Comparison of ENCODE assay signal across 17 cellular contexts in genomic region chr2:178105566-178105965, GRCh38. TPM values are rescaled to one million over a fixed set of nuclear protein-coding genes. Genes with fewer than 3 reads are reported as not detected.
"Had no signal": no experiment of that assay in that cellular context is flagged by ENCODE, and none has a peak within 500 bp of the region (broad histone marks: within the 10 kb centered on the region; RNA-seq: fewer than 3 reads in every experiment).

No MANE protein-coding gene starts in this region.

- H3K4me1 Mint-ChIP-seq: stimulated activated effector memory CD8-positive, alpha-beta T cell treated with anti-CD3 and anti-CD28 coated beads, Interleukin-12 subunit alpha, Interleukin-12 subunit beta, amount 100 ng/mL, for 72 hours had no signal

- H3K4me1 ChIP-seq: esophagus squamous epithelium, heart right ventricle, right lobe of liver had no signal

- DNase-seq: activated CD4-positive, alpha-beta T cell treated with anti-CD3 and anti-CD28 coated beads, Interleukin-2, amount 50 U/mL, for 4 hours; dermis blood vessel endothelial cell; effector memory CD4-positive, alpha-beta T cell; esophagus squamous epithelium; heart right ventricle; mesenchymal stem cell; naive thymus-derived CD4-positive, alpha-beta T cell; ovary; right lobe of liver; small intestine; stimulated activated CD4-positive, alpha-beta T cell treated with anti-CD3 and anti-CD28 coated beads, Interleukin-4, amount 100 ng/mL, for 24 hours had no signal

- H3K4me3 ChIP-seq: cardiac muscle cell, esophagus squamous epithelium, heart right ventricle, ovary, right lobe of liver, thoracic aorta had no signal

- ATAC-seq: heart right ventricle; naive thymus-derived CD4-positive, alpha-beta T cell; right lobe of liver; stimulated activated effector memory CD8-positive, alpha-beta T cell treated with anti-CD3 and anti-CD28 coated beads, Interleukin-12 subunit alpha, Interleukin-12 subunit beta, amount 100 ng/mL, for 72 hours had no signal

- H3K36me3 ChIP-seq: cardiac muscle cell, esophagus squamous epithelium, heart right ventricle, ovary, right lobe of liver, thoracic aorta had no signal

- H3K36me3 Mint-ChIP-seq: activated naive CD8-positive, alpha-beta T cell; naive thymus-derived CD4-positive, alpha-beta T cell; stimulated activated effector memory CD8-positive, alpha-beta T cell treated with anti-CD3 and anti-CD28 coated beads, Interleukin-12 subunit alpha, Interleukin-12 subunit beta, amount 100 ng/mL, for 72 hours had no signal

- H3K27ac ChIP-seq: cardiac muscle cell, esophagus squamous epithelium, heart right ventricle, ovary, right lobe of liver, thoracic aorta had no signal

- H3K27me3 ChIP-seq: cardiac muscle cell, heart right ventricle, ovary, right lobe of liver had no signal

- H3K27me3 Mint-ChIP-seq: activated naive CD8-positive, alpha-beta T cell had no signal

- H3K4me3 Mint-ChIP-seq: activated naive CD8-positive, alpha-beta T cell; activated T-helper 1 cell treated with anti-CD3 and anti-CD28 coated beads, Interleukin-12 subunit alpha, Interleukin-12 subunit beta, Interleukin-2, Interleukin-4 antibody, amounts not matched to agents 30 ng/mL and 10 ng/mL and 1 ng/mL, durations not matched to agents 14 hours and 24 hours and 36 hours; naive thymus-derived CD4-positive, alpha-beta T cell; stimulated activated effector memory CD8-positive, alpha-beta T cell treated with anti-CD3 and anti-CD28 coated beads, Interleukin-12 subunit alpha, Interleukin-12 subunit beta, amount 100 ng/mL, for 72 hours had no signal

- H3K9me3 ChIP-seq: esophagus squamous epithelium, heart right ventricle, ovary, right lobe of liver, thoracic aorta had no signal

- H3K27ac Mint-ChIP-seq: activated naive CD8-positive, alpha-beta T cell; activated T-helper 1 cell treated with anti-CD3 and anti-CD28 coated beads, Interleukin-12 subunit alpha, Interleukin-12 subunit beta, Interleukin-2, Interleukin-4 antibody, amounts not matched to agents 30 ng/mL and 10 ng/mL and 1 ng/mL, durations not matched to agents 14 hours and 24 hours and 36 hours; naive thymus-derived CD4-positive, alpha-beta T cell; stimulated activated effector memory CD8-positive, alpha-beta T cell treated with anti-CD3 and anti-CD28 coated beads, Interleukin-12 subunit alpha, Interleukin-12 subunit beta, amount 100 ng/mL, for 72 hours had no signal

- H3K9me3 Mint-ChIP-seq: activated T-helper 1 cell treated with anti-CD3 and anti-CD28 coated beads, Interleukin-12 subunit alpha, Interleukin-12 subunit beta, Interleukin-2, Interleukin-4 antibody, amounts not matched to agents 30 ng/mL and 10 ng/mL and 1 ng/mL, durations not matched to agents 14 hours and 24 hours and 36 hours; naive thymus-derived CD4-positive, alpha-beta T cell; stimulated activated effector memory CD8-positive, alpha-beta T cell treated with anti-CD3 and anti-CD28 coated beads, Interleukin-12 subunit alpha, Interleukin-12 subunit beta, amount 100 ng/mL, for 72 hours had no signal

RNA-seq across cellular contexts. Expression of gene PDE11A, which starts 33.0 kb away (rescaled TPM):
- total RNA-seq: activated T-helper 1 cell treated with anti-CD3 and anti-CD28 coated beads, Interleukin-12 subunit alpha, Interleukin-12 subunit beta, Interleukin-2, Interleukin-4 antibody, amounts not matched to agents 30 ng/mL and 10 ng/mL and 1 ng/mL, durations not matched to agents 14 hours and 24 hours and 36 hours; naive thymus-derived CD4-positive, alpha-beta T cell; T-helper 2 cell treated with Interferon-gamma antibody and Interleukin-4, amounts not matched to agents 100 ng/mL and 5 ng/mL, for 36 hours had no signal
